ENCODE assay signal across 13 cellular contexts in genomic region chr2:235347691-235348090, GRCh38.
DNase-seq lines count a peak whose midpoint lies in the region; ATAC-seq and TF ChIP-seq lines count a peak whose summit lies in the region.
"Had no signal": no experiment of that assay in that cellular context is flagged by ENCODE, and none has a peak within 500 bp of the region (broad histone marks: within the 10 kb centered on the region; RNA-seq: fewer than 3 reads in every experiment).

No MANE protein-coding gene starts in this region.

- no peaks in the 10 kb centered on the region for H3K4me1 ChIP-seq in mucosa of descending colon (ENCODE audit: low read depth)
- H3K4me1 ChIP-seq: prostate gland had no signal

- ATAC-seq in GM19452 (IDR thresholded peaks at IDR 0.05; ENCODE audit: unreplicated experiment) = no peak
- no peak for ATAC-seq in mucosa of descending colon

- CTCF ChIA-PET in BJ (lab: Yijun Ruan, JAX) = interaction anchor here (1.0 kb wide), 1 partner anchor 14 kb away, joined by 3 read pairs; no protein-coding TSS in a partner anchor

- TF ChIP-seq CTCF in BJ (IDR thresholded peaks at IDR 0.05; ENCODE audit: insufficient read depth, low read depth, low read length) = no peak
- TF ChIP-seq CTCF in mucosa of descending colon (IDR thresholded peaks at IDR 0.05) = no peak

- H3K27me3 ChIP-seq in BJ (ENCODE audit: control insufficient read depth, insufficient read depth, low read length) (no peaks in the 10 kb centered on the region; the same call in 1 of the 2 replicates), H7 (ENCODE audit: control insufficient read depth, insufficient read depth, low read length) (no peaks in the 10 kb centered on the region)

- POLR2A ChIA-PET in BJ (lab: Charles Lee) = no interaction called here

- no peak overlapping the region for H3K4me3 ChIP-seq in BJ (ENCODE audit: low read depth, low read length)
- H3K4me3 ChIP-seq in H7 (ENCODE audit: insufficient read depth, low read depth, low read length) = no peak overlapping the region
- no peak overlapping the region for H3K4me3 ChIP-seq in mucosa of descending colon
- H3K4me3 ChIP-seq: prostate gland, suprapubic skin had no signal

- no peaks in the 10 kb centered on the region for H3K36me3 ChIP-seq in BJ (ENCODE audit: control insufficient read depth, insufficient read depth, low read length)
- no peaks in the 10 kb centered on the region for H3K36me3 ChIP-seq in H7 (replicated peaks; ENCODE audit: control insufficient read depth, insufficient read depth, low read length)
- no peaks in the 10 kb centered on the region for H3K36me3 ChIP-seq in mucosa of descending colon (ENCODE audit: low read depth)
- H3K36me3 ChIP-seq: prostate gland, suprapubic skin had no signal

- H3K9me3 ChIP-seq in mucosa of descending colon = no peaks in the 10 kb centered on the region
- H3K9me3 ChIP-seq: prostate gland, suprapubic skin had no signal

- DNase-seq in BJ (ENCODE audit: low read depth) (peak; percentile 20), LoVo (ENCODE audit: low spot score) (peak; percentile 27), astrocyte of the hippocampus (ENCODE audit: low read depth, low spot score) (peak; percentile 88), kidney tubule cell (ENCODE audit: low spot score) (peak; percentile 61), H7 (no peak), mucosa of descending colon (no peak), Kasumi-1 (lab: John Stamatoyannopoulos, UW) (no peak)
- DNase-seq: activated T-cell treated with anti-CD3 and anti-CD28 coated beads, Interleukin-2, amount 50 U/mL, for 24 hours; cerebellar nuclear complex; NCI-H2081 treated with DMSO at 0.1 percent for 48 hours had no signal

- intact Hi-C loops in mucosa of descending colon (cut with DNase I, micrococcal nuclease) = no loop called here

Comparison
In these comparisons a context has a peak if more than half of its experiments do, and no peak if none do; other contexts are left out.
1. DNase-seq: peak in BJ (single experiment), LoVo (single experiment), astrocyte of the hippocampus (single experiment) and kidney tubule cell (single experiment); none in H7 (single experiment), mucosa of descending colon (0 of 3) and Kasumi-1 (0 of 2).